Comparison of ENCODE assay signal across 8 cellular contexts in genomic region chr15:90388462-90389182, GRCh38. TPM values are rescaled to one million over a fixed set of nuclear protein-coding genes. Genes with fewer than 3 reads are reported as not detected.
DNase-seq lines count a peak whose midpoint lies in the region; ATAC-seq and TF ChIP-seq lines count a peak whose summit lies in the region.

No MANE protein-coding gene starts in this region.

- H3K9me3 Mint-ChIP-seq in activated naive CD8-positive, alpha-beta T cell treated with anti-CD3 and anti-CD28 coated beads, Interleukin-2, amount 10 ng/mL, durations not matched to agents 7 days and 5 days, result no peaks in the 10 kb centered on the region

- no peaks in the 10 kb centered on the region for H3K27me3 ChIP-seq in left ventricle myocardium inferior (ENCODE audit: low read depth)

- POLR2A ChIA-PET in activated naive CD8-positive, alpha-beta T cell treated with anti-CD3 and anti-CD28 coated beads, Interleukin-2, amount 10 ng/mL, durations not matched to agents 7 days and 5 days (lab: Charles Lee), result interaction anchor here (0.6 to 4.1 kb wide), 20 partner anchors 8 to 216 kb away, joined by 3 to 93 read pairs (median 6); partner anchors contain the start of genes NGRN and ZNF774

- TF ChIP-seq CTCF in C4-2B (conservative IDR thresholded peaks at IDR 0.05) (no peak), left ventricle myocardium inferior (IDR thresholded peaks at IDR 0.05; ENCODE audit: borderline replicate concordance) (peak; percentile 14)

- H3K27me3 Mint-ChIP-seq in activated naive CD8-positive, alpha-beta T cell treated with anti-CD3 and anti-CD28 coated beads, Interleukin-2, amount 10 ng/mL, durations not matched to agents 7 days and 5 days, result no peaks in the 10 kb centered on the region

- intact Hi-C loops in left ventricle myocardium inferior (cut with micrococcal nuclease), result no loop called here

- DNase-seq in activated naive CD8-positive, alpha-beta T cell treated with anti-CD3 and anti-CD28 coated beads, Interleukin-2, amount 10 ng/mL, durations not matched to agents 7 days and 5 days, result peak; percentile 74
- DNase-seq in left ventricle myocardium inferior (peak; percentile 72), putamen (ENCODE audit: low spot score) (peak; percentile 30), foreskin melanocyte (no peak)

- H3K36me3 ChIP-seq in left ventricle myocardium inferior, result peaks cover 13% of the 10 kb centered on the region

- H3K9me3 ChIP-seq in left ventricle myocardium inferior (replicated peaks), result no peaks in the 10 kb centered on the region

- peak overlapping the region; percentile 82 for H3K27ac ChIP-seq in C4-2B
- H3K27ac ChIP-seq in left ventricle myocardium inferior (replicated peaks), result peak overlapping the region; percentile 98

- H3K4me1 ChIP-seq in left ventricle myocardium inferior, result peaks cover 54% of the 10 kb centered on the region

- peak overlapping the region; percentile 94 for H3K4me3 Mint-ChIP-seq in activated naive CD8-positive, alpha-beta T cell treated with anti-CD3 and anti-CD28 coated beads, Interleukin-2, amount 10 ng/mL, durations not matched to agents 7 days and 5 days

- ATAC-seq in GM19463 (IDR thresholded peaks at IDR 0.05; ENCODE audit: unreplicated experiment), result peak; percentile 41
- ATAC-seq in HG03521 (IDR thresholded peaks at IDR 0.05; ENCODE audit: unreplicated experiment), result peak; percentile 30
- peak; percentile 56 for ATAC-seq in SK-N-SH treated with all-trans-retinoic acid at 6 μM for 48 hours
- ATAC-seq in activated naive CD8-positive, alpha-beta T cell treated with anti-CD3 and anti-CD28 coated beads, Interleukin-2, amount 10 ng/mL, durations not matched to agents 7 days and 5 days (ENCODE audit: low read depth), result peak; percentile 51

- peak overlapping the region; percentile 99 for H3K27ac Mint-ChIP-seq in activated naive CD8-positive, alpha-beta T cell treated with anti-CD3 and anti-CD28 coated beads, Interleukin-2, amount 10 ng/mL, durations not matched to agents 7 days and 5 days

- H3K36me3 Mint-ChIP-seq in activated naive CD8-positive, alpha-beta T cell treated with anti-CD3 and anti-CD28 coated beads, Interleukin-2, amount 10 ng/mL, durations not matched to agents 7 days and 5 days, result peaks cover 37% of the 10 kb centered on the region

- peak overlapping the region; percentile 98 for H3K4me3 ChIP-seq in left ventricle myocardium inferior

- peaks cover 36% of the 10 kb centered on the region for H3K4me1 Mint-ChIP-seq in activated naive CD8-positive, alpha-beta T cell treated with anti-CD3 and anti-CD28 coated beads, Interleukin-2, amount 10 ng/mL, durations not matched to agents 7 days and 5 days

TF ChIP-seq in SK-N-SH treated with all-trans-retinoic acid at 6 μM for 48 hours, 23 proteins besides CTCF, POLR2A, EP300 and RAD21:
- TF ChIP-seq GLIS3 (CRISPR knock-in tag; IDR thresholded peaks at IDR 0.05) (no peak), RARB (CRISPR knock-in tag; IDR thresholded peaks at IDR 0.05) (no peak), SNAI2 (CRISPR knock-in tag; IDR thresholded peaks at IDR 0.05) (no peak), ZFP3 (CRISPR knock-in tag; IDR thresholded peaks at IDR 0.05) (no peak), ZNF8 (CRISPR knock-in tag; IDR thresholded peaks at IDR 0.05) (no peak), ISL1 (CRISPR knock-in tag; IDR thresholded peaks at IDR 0.05) (no peak), ZNF70 (CRISPR knock-in tag; IDR thresholded peaks at IDR 0.05) (no peak), PATZ1 (CRISPR knock-in tag; IDR thresholded peaks at IDR 0.05; ENCODE audit: borderline replicate concordance) (no peak)
TF ChIP-seq in SK-N-SH treated with all-trans-retinoic acid at 6 μM for 48 hours: peak in this region for 0.

RNA-seq across cellular contexts. Expression of gene IQGAP1, which starts 0.6 kb away (rescaled TPM):
- 100 to 1,000 TPM; 211 to 220 TPM for total RNA-seq in activated naive CD8-positive, alpha-beta T cell treated with anti-CD3 and anti-CD28 coated beads, Interleukin-2, amount 10 ng/mL, durations not matched to agents 7 days and 5 days
- 39.2 TPM for total RNA-seq in left ventricle myocardium inferior

RNA-seq across cellular contexts. Expression of gene ZNF774, which starts 36.5 kb away (rescaled TPM):
- 1 to 10 TPM; 1.6 to 2.4 TPM for total RNA-seq in activated naive CD8-positive, alpha-beta T cell treated with anti-CD3 and anti-CD28 coated beads, Interleukin-2, amount 10 ng/mL, durations not matched to agents 7 days and 5 days
- 4.7 TPM for total RNA-seq in left ventricle myocardium inferior
